In genomic region chr21:33641339-33642026, GRCh38 we compare ENCODE assay signal across 8 cellular contexts. TPM values are rescaled to one million over a fixed set of nuclear protein-coding genes. Genes with fewer than 3 reads are reported as not detected.
A peak's percentile ranks its signal among the peaks of the same experiment; 100 is the strongest.
DNase-seq lines count a peak whose midpoint lies in the region; ATAC-seq, FAIRE-seq and TF ChIP-seq lines count a peak whose summit lies in the region.

Gene CRYZL1 (minus strand): TSS chr21:33641741. CDS start chr21:33631551, 10,190 bp downstream.

- H3K36me3 ChIP-seq in rectal smooth muscle tissue (ENCODE audit: control insufficient read depth, insufficient read depth, low read length) = no peaks in the 10 kb centered on the region
- H3K36me3 ChIP-seq in aorta (ENCODE audit: control insufficient read depth in 1 of 2, insufficient read depth in 2 of 2, low read length in 1 of 2) = no peaks in the 10 kb centered on the region

- in situ Hi-C loops in astrocyte of the cerebellum (cut with HindIII; ENCODE audit: low sequenced_read_pairs) = loop anchor here (5.0 kb wide), 3 partner anchors 41 to 261 kb away; no protein-coding TSS in a partner anchor

- H3K4me3 ChIP-seq in astrocyte of the cerebellum (ENCODE audit: low read depth, low read length) (peak within 1 kb of the TSS; percentile 89), rectal smooth muscle tissue (ENCODE audit: low read length) (peak within 1 kb of the TSS; percentile 99), aorta (ENCODE audit: low read length in 2 of 2) (peak within 1 kb of the TSS; percentile 58 to 94)

- intact Hi-C loops in aorta (cut with DNase I) = loop anchor here (1.0 to 10.0 kb wide), 7 partner anchors 46 to 256 kb away; partner anchors contain the start of gene DONSON (in 1 of the 2)

- ATAC-seq in HG02981 (IDR thresholded peaks at IDR 0.05; ENCODE audit: unreplicated experiment) (peak; percentile 83), aorta (ENCODE audit: low FRiP score) (peak; percentile 95)

- 0% methylated on average over 38 of the region's 38 CpGs for WGBS in aorta, 2 donors

- H3K27ac ChIP-seq in rectal smooth muscle tissue (ENCODE audit: low read depth, low read length) (peak within 1 kb of the TSS; percentile 95), aorta (ENCODE audit: low read depth in 1 of 2, low read length in 2 of 2) (peak within 1 kb of the TSS; percentile 59 to 75)

- H3K4me1 ChIP-seq in rectal smooth muscle tissue (ENCODE audit: control insufficient read depth, insufficient read depth, low read length) (peaks cover 7% of the 10 kb centered on the region), aorta (ENCODE audit: control insufficient read depth in 1 of 2, insufficient read depth in 2 of 2, low read length in 2 of 2) (peaks cover 0 to 4% of the 10 kb centered on the region in 2 donors)

- DNase-seq in GM18507 (ENCODE audit: extremely low spot score, insufficient read length, low read depth) = peak; percentile 89
- peak; percentile 98 for DNase-seq in NCI-H2029 treated with DMSO at 0.1 percent for 48 hours (lab: John Stamatoyannopoulos, UW)
- peak; percentile 99 for DNase-seq in T-helper 9 cell
- DNase-seq in astrocyte of the cerebellum (ENCODE audit: low read depth) = peak; percentile 99
- peak; percentile 94 for DNase-seq in hepatic stellate cell (ENCODE audit: low spot score)
- peak; percentile 100 for DNase-seq in aorta

- peak within 1 kb of the TSS; percentile 93 for H3K9ac ChIP-seq in rectal smooth muscle tissue (ENCODE audit: low read length)

- H3K27me3 ChIP-seq in rectal smooth muscle tissue (ENCODE audit: control insufficient read depth, insufficient read depth, low read length) (no peaks in the 10 kb centered on the region), aorta (ENCODE audit: control insufficient read depth in 1 of 2, insufficient read depth in 2 of 2, low read length in 1 of 2) (no peaks in the 10 kb centered on the region)

- no peaks in the 10 kb centered on the region for H3K9me3 ChIP-seq in aorta (ENCODE audit: control insufficient read depth, low read length)

- TF ChIP-seq CTCF in astrocyte of the cerebellum (IDR thresholded peaks at IDR 0.05; ENCODE audit: low read depth, low read length, missing control alignments) = no peak

- peak; percentile 99 for FAIRE-seq in GM18507 (lab: Jason Lieb, UNC)

RNA-seq across cellular contexts. Expression of gene CRYZL1, which starts in this region (rescaled TPM):
- total RNA-seq in aorta = 10 to 100 TPM; 49.4 to 65.2 TPM
- 10 to 100 TPM; 57.7 to 65.2 TPM for polyA plus RNA-seq in aorta

Comparison
In these comparisons a context has a peak if more than half of its experiments do, and no peak if none do; other contexts are left out.
1. Peak in every context shown above with its lines: DNase-seq, ATAC-seq, H3K4me3 ChIP-seq and H3K27ac ChIP-seq.